Comparison of ENCODE assay signal across 8 cellular contexts in genomic region chr6:56955171-56956155, GRCh38. TPM values are rescaled to one million over a fixed set of nuclear protein-coding genes. Genes with fewer than 3 reads are reported as not detected.
A peak's percentile ranks its signal among the peaks of the same experiment; 100 is the strongest.
DNase-seq lines count a peak whose midpoint lies in the region; ATAC-seq and TF ChIP-seq lines count a peak whose summit lies in the region.

No MANE protein-coding gene starts in this region.

- H3K4me1 ChIP-seq in DOHH2 (ENCODE audit: control insufficient read depth, low read length) (peaks cover 13% of the 10 kb centered on the region), neuron (ENCODE audit: insufficient read depth, low read length) (peaks cover 10% of the 10 kb centered on the region), thymus (ENCODE audit: control insufficient read depth, insufficient read depth, low read length) (peaks cover 9% of the 10 kb centered on the region)

- no peak overlapping the region for H3K27ac ChIP-seq in DOHH2 (ENCODE audit: low read depth, low read length)
- H3K27ac ChIP-seq in thymus (ENCODE audit: low read depth) = no peak overlapping the region

- peak overlapping the region; percentile 77 for H2AFZ ChIP-seq in neuron (ENCODE audit: low read depth, low read length)

- no peaks in the 10 kb centered on the region for H3K79me2 ChIP-seq in DOHH2 (ENCODE audit: control insufficient read depth, low read length)

- H3K9me2 ChIP-seq in DOHH2 (replicated peaks; ENCODE audit: control insufficient read depth, low read length) = no peaks in the 10 kb centered on the region

- no peaks in the 10 kb centered on the region for H3F3A ChIP-seq in DOHH2 (ENCODE audit: control insufficient read depth, insufficient read depth)

- peak overlapping the region; percentile 73 for H3K4me3 ChIP-seq in DOHH2 (ENCODE audit: low read length)
- peak overlapping the region; percentile 62 for H3K4me3 ChIP-seq in neuron (ENCODE audit: low read length)
- peak overlapping the region; percentile 74 for H3K4me3 ChIP-seq in thymus (ENCODE audit: low read length)

- H4K20me1 ChIP-seq in DOHH2 (ENCODE audit: control insufficient read depth, insufficient read depth, low read depth, low read length) = no peaks in the 10 kb centered on the region

- DNase-seq in HuH-7 (ENCODE audit: low spot score) (peak; percentile 72), OCI-M2 (lab: John Stamatoyannopoulos, UW; ENCODE audit: unreplicated experiment) (peak; percentile 71), foreskin melanocyte (peak; percentile 79)
- peak; percentile 29 for DNase-seq in activated gamma-delta T cell treated with anti-CD3 and anti-CD28 coated beads, Interleukin-2, amount 50 U/mL, for 16 hours (ENCODE audit: low read depth)

- peaks cover 66% of the 10 kb centered on the region for H3K27me3 ChIP-seq in DOHH2 (ENCODE audit: control insufficient read depth, low read length)
- peaks cover 32% of the 10 kb centered on the region for H3K27me3 ChIP-seq in neuron (ENCODE audit: insufficient read depth, low read length)
- peaks cover 20% of the 10 kb centered on the region for H3K27me3 ChIP-seq in thymus (ENCODE audit: control insufficient read depth, insufficient read depth)

- peak overlapping the region; percentile 83 for H3K4me2 ChIP-seq in DOHH2 (ENCODE audit: low read length)

- WGBS in thymus = under 1% methylated on average over 57 of the region's 57 CpGs

- no peaks in the 10 kb centered on the region for H3K9me3 ChIP-seq in DOHH2 (ENCODE audit: control insufficient read depth, insufficient read depth, low read length)
- no peaks in the 10 kb centered on the region for H3K9me3 ChIP-seq in neuron (ENCODE audit: low read length)
- H3K9me3 ChIP-seq in thymus (ENCODE audit: control insufficient read depth) = no peaks in the 10 kb centered on the region

- H3K36me3 ChIP-seq in DOHH2 (ENCODE audit: control insufficient read depth, low read length) (no peaks in the 10 kb centered on the region), neuron (ENCODE audit: insufficient read depth, low read length) (no peaks in the 10 kb centered on the region), thymus (ENCODE audit: control insufficient read depth, insufficient read depth) (no peaks in the 10 kb centered on the region)

- TF ChIP-seq CTCF in DOHH2 (IDR thresholded peaks at IDR 0.05; ENCODE audit: low read depth, low read length, poor library complexity, severe bottlenecking) = peak; percentile 58

- ATAC-seq in GM21526 (IDR thresholded peaks at IDR 0.05; ENCODE audit: low FRiP score, unreplicated experiment) = peak; percentile 64

RNA-seq across cellular contexts. Expression of gene BEND6, which starts 0.6 kb away (rescaled TPM):
- polyA plus RNA-seq in thymus = 0.98 TPM

Comparison
In these comparisons a context has a peak if more than half of its experiments do, and no peak if none do; other contexts are left out.
1. DNase-seq: peak in every context shown above with its lines; median percentile 79 in foreskin melanocyte; 72 in HuH-7; 71 in OCI-M2; 29 in activated gamma-delta T cell treated with anti-CD3 and anti-CD28 coated beads, Interleukin-2, amount 50 U/mL, for 16 hours.